Comparison of ENCODE assay signal across 17 cellular contexts in the genomic region with DNA sequence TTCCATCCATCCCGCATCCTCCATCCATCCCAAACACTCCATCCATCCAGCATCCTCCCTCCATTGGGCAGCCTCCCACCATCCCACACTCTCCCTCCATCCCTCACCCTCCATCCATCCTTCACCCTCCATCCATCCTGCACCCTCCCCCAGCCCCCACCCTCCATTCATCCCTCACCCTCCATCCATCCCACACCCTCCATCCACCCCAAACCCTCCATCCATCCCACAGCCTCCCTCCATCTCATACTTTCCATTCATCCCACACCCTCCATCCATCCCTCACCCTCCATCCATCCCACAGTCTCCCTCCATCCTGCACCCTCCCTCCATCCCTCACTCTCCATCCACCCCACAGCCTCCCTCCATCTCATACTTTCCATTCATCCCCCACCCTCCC.
A peak's percentile ranks its signal among the peaks of the same experiment; 100 is the strongest.
DNase-seq lines count a peak whose midpoint lies in the region; ATAC-seq, FAIRE-seq and TF ChIP-seq lines count a peak whose summit lies in the region.
"Had no signal": no experiment of that assay in that cellular context is flagged by ENCODE, and none has a peak within 500 bp of the region (broad histone marks: within the 10 kb centered on the region; RNA-seq: fewer than 3 reads in every experiment).

No MANE protein-coding gene starts in this region.

- no peak for TF ChIP-seq POLR2A in gastroesophageal sphincter (IDR thresholded peaks at IDR 0.05)

- H3K27ac ChIP-seq in gastroesophageal sphincter, result no peak overlapping the region
- H3K27ac ChIP-seq: neural progenitor cell had no signal

- TF ChIP-seq EP300 in gastroesophageal sphincter (IDR thresholded peaks at IDR 0.05), result no peak

- H3K4me1 Mint-ChIP-seq in activated T-helper 1 cell treated with anti-CD3 and anti-CD28 coated beads, Interleukin-12 subunit alpha, Interleukin-12 subunit beta, Interleukin-2, Interleukin-4 antibody, amounts not matched to agents 30 ng/mL and 10 ng/mL and 1 ng/mL, durations not matched to agents 14 hours and 24 hours and 36 hours (ENCODE audit: low read depth), result no peaks in the 10 kb centered on the region

- no peak overlapping the region for H3K4me3 Mint-ChIP-seq in activated T-helper 1 cell treated with anti-CD3 and anti-CD28 coated beads, Interleukin-12 subunit alpha, Interleukin-12 subunit beta, Interleukin-2, Interleukin-4 antibody, amounts not matched to agents 30 ng/mL and 10 ng/mL and 1 ng/mL, durations not matched to agents 14 hours and 24 hours and 36 hours
- H3K4me3 Mint-ChIP-seq: CD8-positive, alpha-beta T cell; neural progenitor cell had no signal

- no peak overlapping the region for H3K27ac Mint-ChIP-seq in activated T-helper 1 cell treated with anti-CD3 and anti-CD28 coated beads, Interleukin-12 subunit alpha, Interleukin-12 subunit beta, Interleukin-2, Interleukin-4 antibody, amounts not matched to agents 30 ng/mL and 10 ng/mL and 1 ng/mL, durations not matched to agents 14 hours and 24 hours and 36 hours
- H3K27ac Mint-ChIP-seq: CD8-positive, alpha-beta T cell; neural progenitor cell had no signal

- H3K27me3 ChIP-seq in gastroesophageal sphincter, result peaks cover 17% of the 10 kb centered on the region
- H3K27me3 ChIP-seq: neural progenitor cell had no signal

- no peak overlapping the region for H3K4me3 ChIP-seq in gastroesophageal sphincter
- H3K4me3 ChIP-seq: K562, neural progenitor cell had no signal

- H3K36me3 Mint-ChIP-seq in activated T-helper 1 cell treated with anti-CD3 and anti-CD28 coated beads, Interleukin-12 subunit alpha, Interleukin-12 subunit beta, Interleukin-2, Interleukin-4 antibody, amounts not matched to agents 30 ng/mL and 10 ng/mL and 1 ng/mL, durations not matched to agents 14 hours and 24 hours and 36 hours (ENCODE audit: low read depth), result no peaks in the 10 kb centered on the region
- H3K36me3 Mint-ChIP-seq: CD8-positive, alpha-beta T cell; neural progenitor cell had no signal

- WGBS in gastroesophageal sphincter (ENCODE audit: low coverage in 1 of 2), 2 donors, result 100% methylated on average over 1 of the region's 1 CpG

- H3K9me3 ChIP-seq in gastroesophageal sphincter, result peaks cover 0 to 18% (median 0%) of the 10 kb centered on the region in 3 donors

- no peaks in the 10 kb centered on the region for H3K9me3 Mint-ChIP-seq in activated T-helper 1 cell treated with anti-CD3 and anti-CD28 coated beads, Interleukin-12 subunit alpha, Interleukin-12 subunit beta, Interleukin-2, Interleukin-4 antibody, amounts not matched to agents 30 ng/mL and 10 ng/mL and 1 ng/mL, durations not matched to agents 14 hours and 24 hours and 36 hours
- H3K9me3 Mint-ChIP-seq: CD8-positive, alpha-beta T cell had no signal

- peaks cover 7% of the 10 kb centered on the region for H3K27me3 Mint-ChIP-seq in activated T-helper 1 cell treated with anti-CD3 and anti-CD28 coated beads, Interleukin-12 subunit alpha, Interleukin-12 subunit beta, Interleukin-2, Interleukin-4 antibody, amounts not matched to agents 30 ng/mL and 10 ng/mL and 1 ng/mL, durations not matched to agents 14 hours and 24 hours and 36 hours (ENCODE audit: insufficient read depth)

- TF ChIP-seq CTCF in gastroesophageal sphincter (IDR thresholded peaks at IDR 0.05) (no peak), omental fat pad (IDR thresholded peaks at IDR 0.05) (no peak)

- no peaks in the 10 kb centered on the region for H3K36me3 ChIP-seq in gastroesophageal sphincter
- H3K36me3 ChIP-seq: neural progenitor cell had no signal

- intact Hi-C loops in activated T-helper 1 cell treated with anti-CD3 and anti-CD28 coated beads, Interleukin-12 subunit alpha, Interleukin-12 subunit beta, Interleukin-2, Interleukin-4 antibody, amounts not matched to agents 30 ng/mL and 10 ng/mL and 1 ng/mL, durations not matched to agents 14 hours and 24 hours and 36 hours (cut with micrococcal nuclease), result no loop called here

- H3K4me1 ChIP-seq in gastroesophageal sphincter, result no peaks in the 10 kb centered on the region
- H3K4me1 ChIP-seq: neural progenitor cell had no signal

- FAIRE-seq in HTR-8/SVneo (lab: Jason Lieb, UNC), result peak; percentile 98
- FAIRE-seq: H54, islet of Langerhans, K562 had no signal

- ATAC-seq in gastroesophageal sphincter, result peak; percentile 88
- peak; percentile 94 for ATAC-seq in omental fat pad (ENCODE audit: low FRiP score)
- no peak for ATAC-seq in GM19023 (IDR thresholded peaks at IDR 0.05; ENCODE audit: unreplicated experiment)
- ATAC-seq: CD8-positive, alpha-beta T cell; K562 had no signal

- DNase-seq in EH (ENCODE audit: low read depth) (peak; percentile 2), HTR-8/SVneo (ENCODE audit: insufficient read length, low spot score) (peak; percentile 3), omental fat pad (ENCODE audit: low spot score) (no peak)
- no peak for DNase-seq in activated CD8-positive, alpha-beta memory T cell treated with anti-CD3 and anti-CD28 coated beads, Interleukin-2, amount 50 U/mL, for 48 hours
- DNase-seq in activated CD4-positive, alpha-beta T cell treated with anti-CD3 and anti-CD28 coated beads, Interleukin-2, amount 50 U/mL, for 4 hours, result no peak
- DNase-seq in activated T-helper 1 cell treated with anti-CD3 and anti-CD28 coated beads, Interleukin-12 subunit alpha, Interleukin-12 subunit beta, Interleukin-2, Interleukin-4 antibody, amounts not matched to agents 30 ng/mL and 10 ng/mL and 1 ng/mL, durations not matched to agents 14 hours and 24 hours and 36 hours (ENCODE audit: low spot score), result no peak
- DNase-seq: activated gamma-delta T cell; CD8-positive, alpha-beta T cell; central memory CD4-positive, alpha-beta T cell; NK-92 treated with Interleukin-12 subunit alpha and Interleukin-12 subunit beta, amount 100 ng/mL, for 24 hours; SW 1271 had no signal

Comparison
In these comparisons a context has a peak if more than half of its experiments do, and no peak if none do; other contexts are left out.
1. DNase-seq: peak in EH (single experiment) and HTR-8/SVneo (single experiment); none in omental fat pad (single experiment), activated CD8-positive, alpha-beta memory T cell treated with anti-CD3 and anti-CD28 coated beads, Interleukin-2, amount 50 U/mL, for 48 hours (single experiment), activated CD4-positive, alpha-beta T cell treated with anti-CD3 and anti-CD28 coated beads, Interleukin-2, amount 50 U/mL, for 4 hours (0 of 2) and activated T-helper 1 cell treated with anti-CD3 and anti-CD28 coated beads, Interleukin-12 subunit alpha, Interleukin-12 subunit beta, Interleukin-2, Interleukin-4 antibody, amounts not matched to agents 30 ng/mL and 10 ng/mL and 1 ng/mL, durations not matched to agents 14 hours and 24 hours and 36 hours (single experiment).